ENCODE assay signal across 32 cellular contexts in genomic region chr21:37128069-37128468, GRCh38. TPM values are rescaled to one million over a fixed set of nuclear protein-coding genes. Genes with fewer than 3 reads are reported as not detected.
DNase-seq lines count a peak whose midpoint lies in the region; ATAC-seq and TF ChIP-seq lines count a peak whose summit lies in the region.
"Had no signal": no experiment of that assay in that cellular context is flagged by ENCODE, and none has a peak within 500 bp of the region (broad histone marks: within the 10 kb centered on the region; RNA-seq: fewer than 3 reads in every experiment).

No MANE protein-coding gene starts in this region.

- H3K4me2 ChIP-seq in PC-9, result no peak overlapping the region
- H3K4me2 ChIP-seq: BLaER1 treated with 17β-estradiol and CSF1 and Interleukin-3, amounts not matched to agents 10 nM and 100 nM had no signal

- no peak overlapping the region for H3K4me3 Mint-ChIP-seq in nephron progenitor cell
- H3K4me3 Mint-ChIP-seq: neural crest cell; stimulated activated naive CD8-positive, alpha-beta T cell treated with anti-CD3 and anti-CD28 coated beads, Interleukin-15, amount 100 ng/mL, for 72 hours; T-helper 2 cell treated with Interferon-gamma antibody and Interleukin-4, amounts not matched to agents 5 μg/mL and 100 μg/mL, for 36 hours had no signal

- H4K20me1 ChIP-seq in PC-9 (ENCODE audit: insufficient read depth), result no peaks in the 10 kb centered on the region

- peak; percentile 45 to 47 for DNase-seq in PC-9
- peak; percentile 66 for DNase-seq in epithelial cell of esophagus (ENCODE audit: low read depth)
- no peak for DNase-seq in nephron progenitor cell
- no peak for DNase-seq in HuH-7.5 (ENCODE audit: low spot score)
- DNase-seq in activated CD4-positive, CD25-positive, alpha-beta regulatory T cell (lab: John Stamatoyannopoulos, UW), result no peak
- DNase-seq in midbrain (lab: John Stamatoyannopoulos, UW), result no peak
- no peak for DNase-seq in gastrocnemius medialis
- DNase-seq: activated CD4-positive, alpha-beta T cell treated with anti-CD3 and anti-CD28 coated beads for 48 hours; activated T-cell treated with anti-CD3 and anti-CD28 coated beads for 4 hours; aorta; central memory CD4-positive, alpha-beta T cell; DMS53; foreskin keratinocyte; HCEC 1CT; heart left ventricle; Karpas-422; kidney; NCI-H2107; pancreas; SIG-M5; spleen; stimulated activated CD4-positive, alpha-beta T cell treated with anti-CD3 and anti-CD28 coated beads, Interleukin-2, amount 100 ng/mL, for 24 hours; stimulated activated naive CD8-positive, alpha-beta T cell treated with anti-CD3 and anti-CD28 coated beads, Interleukin-15, amount 100 ng/mL, for 72 hours had no signal

- CTCF ChIA-PET in PC-9 (lab: Charles Lee), result interaction anchor here (0.6 kb wide), 1 partner anchor 30 kb away, joined by 3 read pairs; no protein-coding TSS in a partner anchor

- H3K9me3 ChIP-seq in PC-9 (ENCODE audit: insufficient read depth, low read depth) (no peaks in the 10 kb centered on the region), gastrocnemius medialis (no peaks in the 10 kb centered on the region)
- H3K9me3 ChIP-seq: BLaER1 treated with 17β-estradiol and CSF1 and Interleukin-3, amounts not matched to agents 10 nM and 100 nM; esophagus muscularis mucosa; heart left ventricle; pancreas; spleen; thoracic aorta had no signal

- intact Hi-C loops in PC-9 (cut with micrococcal nuclease; ENCODE audit: unreplicated experiment), result no loop called here
- intact Hi-C loops in gastrocnemius medialis (cut with DNase I; ENCODE audit: low total_unique reads), result no loop called here

- no peak for TF ChIP-seq CTCF in PC-9 (conservative IDR thresholded peaks at IDR 0.05)
- TF ChIP-seq CTCF in epithelial cell of esophagus (IDR thresholded peaks at IDR 0.05; ENCODE audit: insufficient read depth, low read depth, low read length, missing control alignments), result no peak
- TF ChIP-seq CTCF in nephron progenitor cell (IDR thresholded peaks at IDR 0.05), result no peak
- no peak for TF ChIP-seq CTCF in gastrocnemius medialis (IDR thresholded peaks at IDR 0.05 in 4 of 5, conservative IDR thresholded peaks at IDR 0.05 in 1 of 5)

- H3K36me3 Mint-ChIP-seq in nephron progenitor cell (ENCODE audit: low read depth), result peaks cover 73% of the 10 kb centered on the region

- TF ChIP-seq POLR2A in gastrocnemius medialis (IDR thresholded peaks at IDR 0.05), result no peak

- H3K36me3 ChIP-seq in PC-9 (ENCODE audit: low read depth), result no peaks in the 10 kb centered on the region
- H3K36me3 ChIP-seq in gastrocnemius medialis, result peaks cover 3 to 56% of the 10 kb centered on the region in 2 donors

- no peaks in the 10 kb centered on the region for H3F3A ChIP-seq in PC-9 (ENCODE audit: insufficient read depth, low read depth)

- H3K27me3 Mint-ChIP-seq in nephron progenitor cell (ENCODE audit: low read depth, poor library complexity), result no peaks in the 10 kb centered on the region
- H3K27me3 Mint-ChIP-seq: stimulated activated naive CD8-positive, alpha-beta T cell treated with anti-CD3 and anti-CD28 coated beads, Interleukin-15, amount 100 ng/mL, for 72 hours had no signal

- H3K27ac Mint-ChIP-seq in nephron progenitor cell, result peak overlapping the region; percentile 78
- H3K27ac Mint-ChIP-seq: T-helper 2 cell treated with Interferon-gamma antibody and Interleukin-4, amounts not matched to agents 5 μg/mL and 100 μg/mL, for 36 hours had no signal

- no peaks in the 10 kb centered on the region for H3K4me1 ChIP-seq in PC-9 (replicated peaks; ENCODE audit: insufficient read depth)
- H3K4me1 ChIP-seq in gastrocnemius medialis, result no peaks in the 10 kb centered on the region
- H3K4me1 ChIP-seq: BLaER1 treated with 17β-estradiol and CSF1 and Interleukin-3, amounts not matched to agents 10 nM and 100 nM; esophagus muscularis mucosa; heart left ventricle; pancreas; spleen had no signal

- POLR2A ChIA-PET in PC-9 (lab: Charles Lee; ENCODE audit: unreplicated experiment), result no interaction called here

- no peaks in the 10 kb centered on the region for H3K9me3 Mint-ChIP-seq in nephron progenitor cell
- H3K9me3 Mint-ChIP-seq: activated naive CD4-positive, alpha-beta T cell treated with anti-CD3 and anti-CD28 coated beads, Interleukin-2, amount 50 U/mL, for 72 hours; neural crest cell; stimulated activated naive CD8-positive, alpha-beta T cell treated with anti-CD3 and anti-CD28 coated beads, Interleukin-15, amount 100 ng/mL, for 72 hours; T-helper 2 cell treated with Interferon-gamma antibody and Interleukin-4, amounts not matched to agents 5 μg/mL and 100 μg/mL, for 36 hours had no signal

- ATAC-seq in gastrocnemius medialis, result no peak
- ATAC-seq: activated naive CD4-positive, alpha-beta T cell treated with anti-CD3 and anti-CD28 coated beads, Interleukin-2, amount 50 U/mL, for 72 hours; foreskin keratinocyte; heart left ventricle; HepG2; Panc1; pancreas; stimulated activated naive CD8-positive, alpha-beta T cell treated with anti-CD3 and anti-CD28 coated beads, Interleukin-15, amount 100 ng/mL, for 72 hours had no signal

- H3K27me3 ChIP-seq in PC-9 (ENCODE audit: insufficient read depth, low read depth) (no peaks in the 10 kb centered on the region), gastrocnemius medialis (no peaks in the 10 kb centered on the region)
- H3K27me3 ChIP-seq: BLaER1 treated with 17β-estradiol and CSF1 and Interleukin-3, amounts not matched to agents 10 nM and 100 nM; esophagus muscularis mucosa; foreskin keratinocyte; heart left ventricle; pancreas; spleen had no signal

- H2AFZ ChIP-seq in PC-9, result no peak overlapping the region

- in situ Hi-C loops in gastrocnemius medialis (cut with MboI; ENCODE audit: low sequenced_read_pairs in 4 of 4), result no loop called here

- no TSS peak for BruUV-seq in PC-9 (replicated peaks; lab: Mats Ljungman, UMichigan)

- H3K27ac ChIP-seq in PC-9 (no peak overlapping the region), gastrocnemius medialis (no peak overlapping the region)
- H3K27ac ChIP-seq: BLaER1 treated with 17β-estradiol and CSF1 and Interleukin-3, amounts not matched to agents 10 nM and 100 nM; esophagus muscularis mucosa; foreskin keratinocyte; heart left ventricle; pancreas; spleen; thoracic aorta had no signal

- no peaks in the 10 kb centered on the region for H3K4me1 Mint-ChIP-seq in nephron progenitor cell
- H3K4me1 Mint-ChIP-seq: neural crest cell; stimulated activated naive CD8-positive, alpha-beta T cell treated with anti-CD3 and anti-CD28 coated beads, Interleukin-15, amount 100 ng/mL, for 72 hours had no signal

- no peaks in the 10 kb centered on the region for H3K9me2 ChIP-seq in PC-9 (ENCODE audit: insufficient read depth)

- no peaks in the 10 kb centered on the region for H3K79me2 ChIP-seq in PC-9 (ENCODE audit: low read depth)

- H3K4me3 ChIP-seq in PC-9 (no peak overlapping the region), epithelial cell of esophagus (ENCODE audit: low read length) (no peak overlapping the region), gastrocnemius medialis (no peak overlapping the region)
- H3K4me3 ChIP-seq: BLaER1 treated with 17β-estradiol and CSF1 and Interleukin-3, amounts not matched to agents 10 nM and 100 nM; esophagus muscularis mucosa; heart left ventricle; lung; pancreas; spleen; thoracic aorta had no signal

RNA-seq across cellular contexts. Expression of gene TTC3, which starts 55.0 kb away (rescaled TPM):
- total RNA-seq in PC-9 (2021) (77.6 and 84.9 TPM in 2 replicates), gastrocnemius medialis (10 to 100 TPM; 39.5 to 71.6 (median 44.1) TPM)

RNA-seq across cellular contexts. Expression of gene PIGP, which starts 55.2 kb away (rescaled TPM):
- 10.1 and 20.9 TPM in 2 replicates for total RNA-seq in PC-9 (2021)
- 10 to 100 TPM; 21.8 to 31.8 (median 25.5) TPM for total RNA-seq in gastrocnemius medialis

Comparison
In these comparisons a context has a peak if more than half of its experiments do, and no peak if none do; other contexts are left out.
1. DNase-seq: peak in PC-9 (2 of 2) and epithelial cell of esophagus (single experiment); none in nephron progenitor cell (single experiment), HuH-7.5 (single experiment), activated CD4-positive, CD25-positive, alpha-beta regulatory T cell (0 of 4), midbrain (single experiment) and gastrocnemius medialis (0 of 2).